Comparison of ENCODE assay signal across 1 cellular context in the genomic region with DNA sequence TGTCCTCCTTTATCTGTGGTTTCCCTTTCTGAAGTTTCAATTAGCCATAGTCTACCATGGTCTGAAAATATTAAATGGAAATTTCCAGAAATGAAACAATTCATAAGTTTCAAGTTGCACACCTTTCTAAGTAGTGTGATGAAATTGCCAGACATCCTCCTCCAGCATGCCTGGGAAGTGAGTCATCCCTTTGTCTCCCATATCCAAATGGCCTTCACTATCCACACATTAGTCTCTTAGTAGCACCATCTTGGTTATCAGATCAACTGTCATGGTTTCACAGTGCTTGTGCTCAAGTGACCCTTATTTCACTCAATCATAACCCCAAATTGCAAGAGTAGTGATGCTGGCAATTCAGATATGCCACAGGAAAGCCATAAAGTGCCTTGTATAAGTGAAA.
TF ChIP-seq lines count a peak whose summit lies in the region.

No MANE protein-coding gene starts in this region.

TF ChIP-seq in GM23338, 12 proteins besides CTCF, POLR2A, EP300 and RAD21 (continued from another document):
- TF ChIP-seq REST (IDR thresholded peaks at IDR 0.05; ENCODE audit: unreplicated experiment), result no peak
- TF ChIP-seq EZH2 (IDR thresholded peaks at IDR 0.05; ENCODE audit: low read depth, unreplicated experiment), result no peak
- no peak for TF ChIP-seq ZNF114 (CRISPR knock-in tag; IDR thresholded peaks at IDR 0.05)
- TF ChIP-seq ETS1 (IDR thresholded peaks at IDR 0.05), result no peak
TF ChIP-seq in GM23338: peak in this region for 0.
